In genomic region chr17:8153550-8153956, GRCh38 we compare ENCODE assay signal across 9 cellular contexts. TPM values are rescaled to one million over a fixed set of nuclear protein-coding genes. Genes with fewer than 3 reads are reported as not detected.
A peak's percentile ranks its signal among the peaks of the same experiment; 100 is the strongest.
DNase-seq lines count a peak whose midpoint lies in the region; ATAC-seq, FAIRE-seq and TF ChIP-seq lines count a peak whose summit lies in the region.
"Had no signal": no experiment of that assay in that cellular context is flagged by ENCODE, and none has a peak within 500 bp of the region (broad histone marks: within the 10 kb centered on the region; RNA-seq: fewer than 3 reads in every experiment).

No MANE protein-coding gene starts in this region.

- no peaks in the 10 kb centered on the region for H3K27me3 ChIP-seq in HepG2 (ENCODE audit: control insufficient read depth in 1 of 2, insufficient read depth in 2 of 2, low read length in 2 of 2)

- FAIRE-seq in HepG2 (lab: Jason Lieb, UNC) = peak; percentile 97
- FAIRE-seq: colon had no signal

- peaks cover 55% of the 10 kb centered on the region for H3K4me1 ChIP-seq in HepG2 (ENCODE audit: insufficient read depth, low read length)

- peak overlapping the region; percentile 91 for H3K27ac ChIP-seq in HepG2 (ENCODE audit: extremely low read length, insufficient read depth, low read length)

- DNase-seq in activated CD4-positive, alpha-beta T cell treated with anti-CD3 and anti-CD28 coated beads for 4 hours = peak; percentile 57 to 65
- DNase-seq in activated CD4-positive, alpha-beta T cell treated with anti-CD3 and anti-CD28 coated beads for 1 hour = no peak
- DNase-seq in T1000 (lab: John Stamatoyannopoulos, UW) (peak; percentile 79), dermis microvascular lymphatic vessel endothelial cell (ENCODE audit: low read depth in 2 of 2) (peak; percentile 93 to 97), HepG2 (ENCODE audit: low spot score) (peak; percentile 97), NCI-H2081 treated with DMSO at 0.1 percent for 48 hours (lab: John Stamatoyannopoulos, UW) (no peak), KG1 (lab: John Stamatoyannopoulos, UW) (no peak)
- peak; percentile 48 to 50 for DNase-seq in stimulated activated CD4-positive, alpha-beta T cell treated with anti-CD3 and anti-CD28 coated beads, Interleukin-2, amount 100 ng/mL, for 48 hours

- TF ChIP-seq CTCF in HepG2 (CRISPR knock-in tag; IDR thresholded peaks at IDR 0.05) = no peak

- peaks cover 4% of the 10 kb centered on the region for H3K79me2 ChIP-seq in HepG2 (ENCODE audit: insufficient read depth, low read length)

- intact Hi-C loops in HepG2 (cut with micrococcal nuclease; ENCODE audit: unreplicated experiment) = no loop called here

- no peak overlapping the region for H2AFZ ChIP-seq in HepG2 (ENCODE audit: low read length)

- no peak for TF ChIP-seq RAD21 in HepG2 (CRISPR knock-in tag; IDR thresholded peaks at IDR 0.05)

- H3K4me3 ChIP-seq in HepG2 (replicated peaks in 1 of 3; ENCODE audit: insufficient read depth in 1 of 3, low read depth in 2 of 3, low read length in 3 of 3) = peak overlapping the region; percentile 45 to 70 (median 58); a peak in 4 of 6 replicates

- peak; percentile 56 for ATAC-seq in HepG2

- POLR2A ChIA-PET in HepG2 (lab: Yijun Ruan, JAX) = interaction anchor here (0.6 to 2.6 kb wide), 15 partner anchors 10 to 466 kb away, joined by 3 to 42 read pairs (median 4); partner anchors contain the start of genes AURKB, BORCS6, CTC1 and TMEM107

- no peaks in the 10 kb centered on the region for H4K20me1 ChIP-seq in HepG2 (ENCODE audit: insufficient read depth, low read length)

- TF ChIP-seq EP300 in HepG2 (IDR thresholded peaks at IDR 0.05; ENCODE audit: low read depth in 2 of 2, low read length in 2 of 2) = no peak
- no peak for TF ChIP-seq EP300 in HepG2 (CRISPR knock-in tag; IDR thresholded peaks at IDR 0.05; ENCODE audit: borderline replicate concordance)

- under 1% methylated on average over 13 of the region's 13 CpGs for WGBS in HepG2 (ENCODE audit: low lambda C conversion rate)

- H3K4me2 ChIP-seq in HepG2 (ENCODE audit: low read depth, low read length) = peak overlapping the region; percentile 97

- BruUV-seq in HepG2 (replicated peaks; lab: Mats Ljungman, UMichigan) = no TSS peak

- in situ Hi-C loops in HepG2 (cut with HindIII; ENCODE audit: extremely low pct_ligation_motif_present, low pct_unique_long_range_greater_than_20kb) = no loop called here

- H3K9ac ChIP-seq in HepG2 (ENCODE audit: insufficient read depth, low read depth, low read length) = peak overlapping the region; percentile 76

- TF ChIP-seq POLR2A in HepG2 (IDR thresholded peaks at IDR 0.05; ENCODE audit: insufficient read depth in 1 of 2, low read depth in 2 of 2, low read length in 2 of 2) = no peak

- peaks cover 0 to 9% of the 10 kb centered on the region in 2 experiments; a peak in 3 of 5 replicates for H3K36me3 ChIP-seq in HepG2 (replicated peaks in 1 of 2; ENCODE audit: control insufficient read depth in 1 of 2, insufficient read depth in 2 of 2, low read length in 2 of 2)

- no peaks in the 10 kb centered on the region for H3K9me3 ChIP-seq in HepG2 (ENCODE audit: low read length)

- CTCF ChIA-PET in HepG2 (lab: Yijun Ruan, JAX; ENCODE audit: low intra/inter-chr PET ratio, low total read pairs) = no interaction called here

RNA-seq across cellular contexts. Expression of gene PER1, which starts 1.3 kb away (rescaled TPM):
- 5.0 and 16.7 TPM in 2 replicates for total RNA-seq in dermis microvascular lymphatic vessel endothelial cell
- 2.6 and 5.5 TPM in 2 replicates for total RNA-seq in HepG2 (2016; rRNA removed; fragmentation: Illumina TruSeq; extraction: Trizol)
- total RNA-seq in HepG2 (2016; cell fraction: cytosol; rRNA removed; fragmentation: Illumina TruSeq; extraction: Trizol; ENCODE audit: low read depth) = 1.8 and 2.9 TPM in 2 replicates
- 3.2 and 5.8 TPM in 2 replicates for total RNA-seq in HepG2 (2016; cell fraction: insoluble cytoplasmic fraction; rRNA removed; fragmentation: Illumina TruSeq; extraction: Trizol)
- total RNA-seq in HepG2 (2016; cell fraction: membrane; rRNA removed; fragmentation: Illumina TruSeq; extraction: Trizol) = 1.4 and 1.9 TPM in 2 replicates
- 4.1 and 4.3 TPM in 2 replicates for total RNA-seq in HepG2 (2016; cell fraction: nucleus; rRNA removed; fragmentation: Illumina TruSeq; extraction: Trizol)
- polyA plus RNA-seq in HepG2 (2011; rRNA removed) = 3.6 and 5.2 TPM in 2 replicates
- 1.3 and 1.4 TPM in 2 replicates for polyA plus RNA-seq in HepG2 (2011; cell fraction: cytosol; rRNA removed)
- 32.0 and 32.6 TPM in 2 replicates for polyA plus RNA-seq in HepG2 (2011; cell fraction: nucleus; rRNA removed)
- polyA plus RNA-seq in HepG2 (2012) = 7.8 and 11.4 TPM in 2 replicates
- polyA plus RNA-seq in HepG2 (2016; cell fraction: cytosol; fragmentation: Illumina TruSeq; extraction: Trizol; ENCODE audit: low read depth) = 0.38 and 0.70 TPM in 2 replicates
- 2.2 and 3.6 TPM in 2 replicates for polyA plus RNA-seq in HepG2 (2016; cell fraction: insoluble cytoplasmic fraction; fragmentation: Illumina TruSeq; extraction: Trizol; ENCODE audit: low read depth)
- 0.49 and 0.90 TPM in 2 replicates for polyA plus RNA-seq in HepG2 (2016; cell fraction: membrane; fragmentation: Illumina TruSeq; extraction: Trizol; ENCODE audit: low read depth)
- 13.1 and 17.6 TPM in 2 replicates for polyA plus RNA-seq in HepG2 (2016; cell fraction: nucleus; fragmentation: Illumina TruSeq; extraction: Trizol; ENCODE audit: insufficient read depth, low read depth)
- polyA minus RNA-seq in HepG2 (2011; rRNA and poly(A)+ RNA removed; ENCODE audit: low replicate concordance) = 11.1 and 12.7 TPM in 2 replicates
- polyA minus RNA-seq in HepG2 (2011; cell fraction: cytosol; rRNA and poly(A)+ RNA removed) = 3.8 and 6.2 TPM in 2 replicates
- 10.4 and 10.7 TPM in 2 replicates for polyA minus RNA-seq in HepG2 (2011; cell fraction: nucleus; rRNA and poly(A)+ RNA removed)

RNA-seq across cellular contexts. Expression of gene VAMP2, which starts 9.2 kb away (rescaled TPM):
- total RNA-seq in dermis microvascular lymphatic vessel endothelial cell (3.1 and 4.9 TPM in 2 replicates), HepG2 (2016; rRNA removed; fragmentation: Illumina TruSeq; extraction: Trizol) (2.0 and 3.9 TPM in 2 replicates)
- total RNA-seq in HepG2 (2016; cell fraction: cytosol; rRNA removed; fragmentation: Illumina TruSeq; extraction: Trizol; ENCODE audit: low read depth) = 4.1 and 5.2 TPM in 2 replicates
- total RNA-seq in HepG2 (2016; cell fraction: insoluble cytoplasmic fraction; rRNA removed; fragmentation: Illumina TruSeq; extraction: Trizol) = 1.9 and 3.4 TPM in 2 replicates
- total RNA-seq in HepG2 (2016; cell fraction: membrane; rRNA removed; fragmentation: Illumina TruSeq; extraction: Trizol) = 3.2 and 3.4 TPM in 2 replicates
- 6.5 and 7.1 TPM in 2 replicates for total RNA-seq in HepG2 (2016; cell fraction: nucleus; rRNA removed; fragmentation: Illumina TruSeq; extraction: Trizol)
- polyA plus RNA-seq in HepG2 (2011; rRNA removed) = 17.2 and 19.6 TPM in 2 replicates
- polyA plus RNA-seq in HepG2 (2011; cell fraction: cytosol; rRNA removed) = 10.1 and 13.2 TPM in 2 replicates
- polyA plus RNA-seq in HepG2 (2011; cell fraction: nucleus; rRNA removed) = 40.7 and 63.7 TPM in 2 replicates
- polyA plus RNA-seq in HepG2 (2012) = 29.0 and 34.1 TPM in 2 replicates
- polyA plus RNA-seq in HepG2 (2016; cell fraction: cytosol; fragmentation: Illumina TruSeq; extraction: Trizol; ENCODE audit: low read depth) = 2.0 and 2.2 TPM in 2 replicates
- polyA plus RNA-seq in HepG2 (2016; cell fraction: insoluble cytoplasmic fraction; fragmentation: Illumina TruSeq; extraction: Trizol; ENCODE audit: low read depth) = 7.1 and 8.5 TPM in 2 replicates
- 4.9 and 5.5 TPM in 2 replicates for polyA plus RNA-seq in HepG2 (2016; cell fraction: membrane; fragmentation: Illumina TruSeq; extraction: Trizol; ENCODE audit: low read depth)
- polyA plus RNA-seq in HepG2 (2016; cell fraction: nucleus; fragmentation: Illumina TruSeq; extraction: Trizol; ENCODE audit: insufficient read depth, low read depth) = 35.4 and 36.0 TPM in 2 replicates
- polyA minus RNA-seq in HepG2 (2011; rRNA and poly(A)+ RNA removed; ENCODE audit: low replicate concordance) = 6.8 and 7.6 TPM in 2 replicates
- 3.4 and 6.6 TPM in 2 replicates for polyA minus RNA-seq in HepG2 (2011; cell fraction: cytosol; rRNA and poly(A)+ RNA removed)
- 10.8 and 14.9 TPM in 2 replicates for polyA minus RNA-seq in HepG2 (2011; cell fraction: nucleus; rRNA and poly(A)+ RNA removed)

RNA-seq across cellular contexts. Expression of gene TMEM107, which starts 22.6 kb away (rescaled TPM):
- total RNA-seq in dermis microvascular lymphatic vessel endothelial cell (17.2 and 23.7 TPM in 2 replicates), HepG2 (2016; rRNA removed; fragmentation: Illumina TruSeq; extraction: Trizol) (3.8 and 15.3 TPM in 2 replicates)
- 138 and 159 TPM in 2 replicates for total RNA-seq in HepG2 (2016; cell fraction: cytosol; rRNA removed; fragmentation: Illumina TruSeq; extraction: Trizol; ENCODE audit: low read depth)
- 4.0 and 13.1 TPM in 2 replicates for total RNA-seq in HepG2 (2016; cell fraction: insoluble cytoplasmic fraction; rRNA removed; fragmentation: Illumina TruSeq; extraction: Trizol)
- 25.0 and 29.6 TPM in 2 replicates for total RNA-seq in HepG2 (2016; cell fraction: membrane; rRNA removed; fragmentation: Illumina TruSeq; extraction: Trizol)
- total RNA-seq in HepG2 (2016; cell fraction: nucleus; rRNA removed; fragmentation: Illumina TruSeq; extraction: Trizol) = 18.7 and 21.8 TPM in 2 replicates
- 4.5 and 7.2 TPM in 2 replicates for polyA plus RNA-seq in HepG2 (2011; rRNA removed)
- 5.0 and 5.5 TPM in 2 replicates for polyA plus RNA-seq in HepG2 (2011; cell fraction: cytosol; rRNA removed)
- 3.9 and 4.3 TPM in 2 replicates for polyA plus RNA-seq in HepG2 (2011; cell fraction: nucleus; rRNA removed)
- 2.6 and 3.6 TPM in 2 replicates for polyA plus RNA-seq in HepG2 (2012)
- 2.4 and 3.4 TPM in 2 replicates for polyA plus RNA-seq in HepG2 (2016; cell fraction: cytosol; fragmentation: Illumina TruSeq; extraction: Trizol; ENCODE audit: low read depth)
- 3.4 and 3.5 TPM in 2 replicates for polyA plus RNA-seq in HepG2 (2016; cell fraction: insoluble cytoplasmic fraction; fragmentation: Illumina TruSeq; extraction: Trizol; ENCODE audit: low read depth)
- 2.1 and 3.3 TPM in 2 replicates for polyA plus RNA-seq in HepG2 (2016; cell fraction: membrane; fragmentation: Illumina TruSeq; extraction: Trizol; ENCODE audit: low read depth)
- polyA plus RNA-seq in HepG2 (2016; cell fraction: nucleus; fragmentation: Illumina TruSeq; extraction: Trizol; ENCODE audit: insufficient read depth, low read depth) = 4.5 and 4.6 TPM in 2 replicates
- 121 and 165 TPM in 2 replicates for polyA minus RNA-seq in HepG2 (2011; rRNA and poly(A)+ RNA removed; ENCODE audit: low replicate concordance)
- 34.2 and 36.5 TPM in 2 replicates for polyA minus RNA-seq in HepG2 (2011; cell fraction: cytosol; rRNA and poly(A)+ RNA removed)
- polyA minus RNA-seq in HepG2 (2011; cell fraction: nucleus; rRNA and poly(A)+ RNA removed) = 79.1 and 96.4 TPM in 2 replicates

RNA-seq across cellular contexts. Expression of gene HES7, which starts 29.6 kb away (rescaled TPM):
- under 0.01 TPM in 1 of 2 replicates, not detected in the other for total RNA-seq in dermis microvascular lymphatic vessel endothelial cell
- total RNA-seq in HepG2 (2016; rRNA removed; fragmentation: Illumina TruSeq; extraction: Trizol) = not detected in 2 replicates
- total RNA-seq in HepG2 (2016; cell fraction: cytosol; rRNA removed; fragmentation: Illumina TruSeq; extraction: Trizol; ENCODE audit: low read depth) = not detected in 2 replicates
- total RNA-seq in HepG2 (2016; cell fraction: insoluble cytoplasmic fraction; rRNA removed; fragmentation: Illumina TruSeq; extraction: Trizol) = not detected in 2 replicates
- total RNA-seq in HepG2 (2016; cell fraction: membrane; rRNA removed; fragmentation: Illumina TruSeq; extraction: Trizol) = not detected in 2 replicates
- not detected in 2 replicates for total RNA-seq in HepG2 (2016; cell fraction: nucleus; rRNA removed; fragmentation: Illumina TruSeq; extraction: Trizol)
- not detected in 2 replicates for polyA plus RNA-seq in HepG2 (2011; rRNA removed)
- polyA plus RNA-seq in HepG2 (2011; cell fraction: cytosol; rRNA removed) = not detected in 2 replicates
- 0.42 and 0.50 TPM in 2 replicates for polyA plus RNA-seq in HepG2 (2011; cell fraction: nucleus; rRNA removed)
- 0.11 TPM in 1 of 2 replicates, not detected in the other for polyA plus RNA-seq in HepG2 (2012)
- not detected in 2 replicates for polyA plus RNA-seq in HepG2 (2016; cell fraction: cytosol; fragmentation: Illumina TruSeq; extraction: Trizol; ENCODE audit: low read depth)
- polyA plus RNA-seq in HepG2 (2016; cell fraction: insoluble cytoplasmic fraction; fragmentation: Illumina TruSeq; extraction: Trizol; ENCODE audit: low read depth) = not detected in 2 replicates
- polyA plus RNA-seq in HepG2 (2016; cell fraction: membrane; fragmentation: Illumina TruSeq; extraction: Trizol; ENCODE audit: low read depth) = not detected in 2 replicates
- polyA plus RNA-seq in HepG2 (2016; cell fraction: nucleus; fragmentation: Illumina TruSeq; extraction: Trizol; ENCODE audit: insufficient read depth, low read depth) = not detected in 2 replicates
- 3.9 TPM in 1 of 2 replicates, not detected in the other for polyA minus RNA-seq in HepG2 (2011; rRNA and poly(A)+ RNA removed; ENCODE audit: low replicate concordance)
- polyA minus RNA-seq in HepG2 (2011; cell fraction: cytosol; rRNA and poly(A)+ RNA removed) = not detected in 2 replicates
- polyA minus RNA-seq in HepG2 (2011; cell fraction: nucleus; rRNA and poly(A)+ RNA removed) = not detected in 2 replicates

RNA-seq across cellular contexts. Expression of gene ALOXE3, which starts 35.2 kb away (rescaled TPM):
- not detected in 2 replicates for total RNA-seq in dermis microvascular lymphatic vessel endothelial cell
- total RNA-seq in HepG2 (2016; rRNA removed; fragmentation: Illumina TruSeq; extraction: Trizol) = not detected in 2 replicates
- not detected in 2 replicates for total RNA-seq in HepG2 (2016; cell fraction: cytosol; rRNA removed; fragmentation: Illumina TruSeq; extraction: Trizol; ENCODE audit: low read depth)
- total RNA-seq in HepG2 (2016; cell fraction: insoluble cytoplasmic fraction; rRNA removed; fragmentation: Illumina TruSeq; extraction: Trizol) = 0.02 TPM in 1 of 2 replicates, not detected in the other
- not detected in 2 replicates for total RNA-seq in HepG2 (2016; cell fraction: membrane; rRNA removed; fragmentation: Illumina TruSeq; extraction: Trizol)
- not detected in 2 replicates for total RNA-seq in HepG2 (2016; cell fraction: nucleus; rRNA removed; fragmentation: Illumina TruSeq; extraction: Trizol)
- 0.07 TPM in 1 of 2 replicates, not detected in the other for polyA plus RNA-seq in HepG2 (2011; rRNA removed)
- 0.03 TPM in 1 of 2 replicates, not detected in the other for polyA plus RNA-seq in HepG2 (2011; cell fraction: cytosol; rRNA removed)
- polyA plus RNA-seq in HepG2 (2011; cell fraction: nucleus; rRNA removed) = 0.14 and 0.18 TPM in 2 replicates
- 0.08 TPM in 1 of 2 replicates, not detected in the other for polyA plus RNA-seq in HepG2 (2012)
- polyA plus RNA-seq in HepG2 (2016; cell fraction: cytosol; fragmentation: Illumina TruSeq; extraction: Trizol; ENCODE audit: low read depth) = not detected in 2 replicates
- polyA plus RNA-seq in HepG2 (2016; cell fraction: insoluble cytoplasmic fraction; fragmentation: Illumina TruSeq; extraction: Trizol; ENCODE audit: low read depth) = not detected in 2 replicates
- not detected in 2 replicates for polyA plus RNA-seq in HepG2 (2016; cell fraction: membrane; fragmentation: Illumina TruSeq; extraction: Trizol; ENCODE audit: low read depth)
- polyA plus RNA-seq in HepG2 (2016; cell fraction: nucleus; fragmentation: Illumina TruSeq; extraction: Trizol; ENCODE audit: insufficient read depth, low read depth) = not detected in 2 replicates
- 0.63 TPM in 1 of 2 replicates, not detected in the other for polyA minus RNA-seq in HepG2 (2011; rRNA and poly(A)+ RNA removed; ENCODE audit: low replicate concordance)
- polyA minus RNA-seq in HepG2 (2011; cell fraction: cytosol; rRNA and poly(A)+ RNA removed) = not detected in 2 replicates
- not detected in 2 replicates for polyA minus RNA-seq in HepG2 (2011; cell fraction: nucleus; rRNA and poly(A)+ RNA removed)

Comparison
In these comparisons a context has a peak if more than half of its experiments do, and no peak if none do; other contexts are left out.
1. DNase-seq: peak in activated CD4-positive, alpha-beta T cell treated with anti-CD3 and anti-CD28 coated beads for 4 hours (2 of 2), T1000 (single experiment), dermis microvascular lymphatic vessel endothelial cell (2 of 2), HepG2 (single experiment) and stimulated activated CD4-positive, alpha-beta T cell treated with anti-CD3 and anti-CD28 coated beads, Interleukin-2, amount 100 ng/mL, for 48 hours (2 of 2); none in activated CD4-positive, alpha-beta T cell treated with anti-CD3 and anti-CD28 coated beads for 1 hour (single experiment), NCI-H2081 treated with DMSO at 0.1 percent for 48 hours (single experiment) and KG1 (single experiment).